ENCODE assay signal across 37 cellular contexts in genomic region chr10:65684896-65685295, GRCh38.
"Had no signal": no experiment of that assay in that cellular context is flagged by ENCODE, and none has a peak within 500 bp of the region (broad histone marks: within the 10 kb centered on the region; RNA-seq: fewer than 3 reads in every experiment).

No MANE protein-coding gene starts in this region.

- H3K9me3 ChIP-seq: adrenal gland, body of pancreas, breast epithelium had no signal

- FAIRE-seq: astrocyte, TTC549 had no signal

- H3K4me3 Mint-ChIP-seq: activated B cell treated with CpG ODN at 0.5 μM for 24 hours; activated CD4-positive, alpha-beta memory T cell treated with anti-CD3 and anti-CD28 coated beads for 36 hours; activated CD4-positive, alpha-beta T cell treated with anti-CD3 and anti-CD28 coated beads, Interleukin-2, amount 10 ng/mL, durations not matched to agents 24 days and 14 days; activated CD8-positive, alpha-beta T cell treated with anti-CD3 and anti-CD28 coated beads for 36 hours; activated naive CD4-positive, alpha-beta T cell treated with anti-CD3 and anti-CD28 coated beads for 36 hours; activated naive CD8-positive, alpha-beta T cell treated with anti-CD3 and anti-CD28 coated beads for 36 hours; activated T-cell treated with anti-CD3 and anti-CD28 coated beads, Interleukin-2, amount 50 U/mL, for 4 hours; activated T-cell treated with anti-CD3 and anti-CD28 coated beads, Interleukin-2, amount 50 U/mL, for 72 hours; activated T-helper 1 cell treated with anti-CD3 and anti-CD28 coated beads, Interleukin-12 subunit alpha, Interleukin-12 subunit beta, Interleukin-2, Interleukin-4 antibody, amounts not matched to agents 30 ng/mL and 10 ng/mL and 1 ng/mL, durations not matched to agents 14 hours and 24 hours and 36 hours; activated T-helper 17 cell treated with anti-CD3 and anti-CD28 coated beads, Interleukin-2, amount 50 U/mL, for 72 hours; T-helper 1 cell treated with Interleukin-12 subunit alpha and Interleukin-12 subunit beta and Interleukin-4 antibody, amounts not matched to agents 30 μg/mL and 1 μg/mL, for 36 hours; T-helper 2 cell treated with Interferon-gamma antibody and Interleukin-4, amounts not matched to agents 5 μg/mL and 100 μg/mL, for 36 hours had no signal

- DNase-seq: activated B cell treated with CpG ODN at 0.5 μM for 24 hours; activated CD4-positive, alpha-beta memory T cell treated with anti-CD3 and anti-CD28 coated beads for 36 hours; activated CD4-positive, alpha-beta T cell treated with anti-CD3 and anti-CD28 coated beads for 4 hours; activated CD4-positive, alpha-beta T cell treated with anti-CD3 and anti-CD28 coated beads, Interleukin-2, amount 10 ng/mL, durations not matched to agents 24 days and 14 days; activated CD4-positive, alpha-beta T cell treated with anti-CD3 and anti-CD28 coated beads, Interleukin-2, amount 50 U/mL, for 1 hour; activated CD4-positive, alpha-beta T cell treated with anti-CD3 and anti-CD28 coated beads, Interleukin-2, amount 50 U/mL, for 4 hours; activated CD4-positive, CD25-positive, alpha-beta regulatory T cell treated with anti-CD3 and anti-CD28 coated beads, Interleukin-2, amount 50 U/mL, for 72 hours; activated CD8-positive, alpha-beta memory T cell treated with anti-CD3 and anti-CD28 coated beads, Interleukin-2, amount 50 U/mL, for 4 hours; activated CD8-positive, alpha-beta T cell treated with anti-CD3 and anti-CD28 coated beads for 36 hours; activated effector memory CD4-positive, alpha-beta T cell treated with anti-CD3 and anti-CD28 coated beads, Interleukin-2, amount 50 U/mL, for 16 hours; activated gamma-delta T cell treated with Interleukin-2 at 50 U/mL for 16 hours; activated naive CD4-positive, alpha-beta T cell; activated naive CD4-positive, alpha-beta T cell treated with anti-CD3 and anti-CD28 coated beads for 36 hours; activated naive CD4-positive, alpha-beta T cell treated with anti-CD3 and anti-CD28 coated beads, Interleukin-2, amount 50 U/mL, for 16 hours; activated naive CD8-positive, alpha-beta T cell treated with anti-CD3 and anti-CD28 coated beads for 36 hours; activated T-cell treated with anti-CD3 and anti-CD28 coated beads for 4 hours; activated T-cell treated with anti-CD3 and anti-CD28 coated beads, Interleukin-2, amount 50 U/mL, for 1 hour; activated T-cell treated with anti-CD3 and anti-CD28 coated beads, Interleukin-2, amount 50 U/mL, for 4 hours; activated T-cell treated with anti-CD3 and anti-CD28 coated beads, Interleukin-2, amount 50 U/mL, for 72 hours; adrenal gland; amniotic stem cell; aorta; body of pancreas; brain microvascular endothelial cell; central memory CD4-positive, alpha-beta T cell; T-helper 1 cell; T-helper 2 cell; T-helper 9 cell had no signal

- H3K27me3 ChIP-seq: adrenal gland, body of pancreas, brain microvascular endothelial cell, breast epithelium had no signal

- H3K4me1 ChIP-seq: adrenal gland, body of pancreas, breast epithelium had no signal

- H3K9me3 Mint-ChIP-seq: activated CD4-positive, alpha-beta T cell treated with anti-CD3 and anti-CD28 coated beads, Interleukin-2, amount 10 ng/mL, durations not matched to agents 24 days and 14 days; activated naive CD4-positive, alpha-beta T cell treated with anti-CD3 and anti-CD28 coated beads for 36 hours; activated T-helper 1 cell treated with anti-CD3 and anti-CD28 coated beads, Interleukin-12 subunit alpha, Interleukin-12 subunit beta, Interleukin-2, Interleukin-4 antibody, amounts not matched to agents 30 ng/mL and 10 ng/mL and 1 ng/mL, durations not matched to agents 14 hours and 24 hours and 36 hours; activated T-helper 17 cell treated with anti-CD3 and anti-CD28 coated beads, Interleukin-2, amount 50 U/mL, for 72 hours had no signal

- H3K27ac ChIP-seq: adrenal gland, body of pancreas, brain microvascular endothelial cell, breast epithelium, VCaP had no signal

- H3K4me1 Mint-ChIP-seq: activated B cell treated with CpG ODN at 0.5 μM for 24 hours; activated CD4-positive, alpha-beta T cell treated with anti-CD3 and anti-CD28 coated beads, Interleukin-2, amount 10 ng/mL, durations not matched to agents 24 days and 14 days; activated naive CD8-positive, alpha-beta T cell treated with anti-CD3 and anti-CD28 coated beads for 36 hours; activated T-helper 17 cell treated with anti-CD3 and anti-CD28 coated beads, Interleukin-2, amount 50 U/mL, for 72 hours had no signal

- ATAC-seq: activated CD8-positive, alpha-beta T cell treated with anti-CD3 and anti-CD28 coated beads for 36 hours; activated naive CD4-positive, alpha-beta T cell treated with anti-CD3 and anti-CD28 coated beads, Interleukin-2, amount 50 U/mL, for 72 hours; activated T-cell treated with anti-CD3 and anti-CD28 coated beads, Interleukin-2, amount 50 U/mL, for 4 hours; activated T-cell treated with anti-CD3 and anti-CD28 coated beads, Interleukin-2, amount 50 U/mL, for 72 hours; activated T-helper 17 cell treated with anti-CD3 and anti-CD28 coated beads, Interleukin-2, amount 50 U/mL, for 72 hours; body of pancreas had no signal

- H3K4me3 ChIP-seq: adrenal gland, body of pancreas, breast epithelium had no signal

- H3K27ac Mint-ChIP-seq: activated B cell treated with CpG ODN at 0.5 μM for 24 hours; activated CD4-positive, alpha-beta memory T cell treated with anti-CD3 and anti-CD28 coated beads for 36 hours; activated CD4-positive, alpha-beta T cell treated with anti-CD3 and anti-CD28 coated beads, Interleukin-2, amount 10 ng/mL, durations not matched to agents 24 days and 14 days; activated CD8-positive, alpha-beta T cell treated with anti-CD3 and anti-CD28 coated beads for 36 hours; activated naive CD4-positive, alpha-beta T cell treated with anti-CD3 and anti-CD28 coated beads for 36 hours; activated naive CD4-positive, alpha-beta T cell treated with anti-CD3 and anti-CD28 coated beads, Interleukin-2, amount 50 U/mL, for 72 hours; activated naive CD8-positive, alpha-beta T cell treated with anti-CD3 and anti-CD28 coated beads for 36 hours; activated T-cell treated with anti-CD3 and anti-CD28 coated beads, Interleukin-2, amount 50 U/mL, for 72 hours; activated T-helper 1 cell treated with anti-CD3 and anti-CD28 coated beads, Interleukin-12 subunit alpha, Interleukin-12 subunit beta, Interleukin-2, Interleukin-4 antibody, amounts not matched to agents 30 ng/mL and 10 ng/mL and 1 ng/mL, durations not matched to agents 14 hours and 24 hours and 36 hours; activated T-helper 17 cell treated with anti-CD3 and anti-CD28 coated beads, Interleukin-2, amount 50 U/mL, for 72 hours; T-helper 1 cell treated with Interleukin-12 subunit alpha and Interleukin-12 subunit beta and Interleukin-4 antibody, amounts not matched to agents 30 μg/mL and 1 μg/mL, for 36 hours; T-helper 2 cell treated with Interferon-gamma antibody and Interleukin-4, amounts not matched to agents 5 μg/mL and 100 μg/mL, for 36 hours had no signal

- H3K36me3 ChIP-seq: adrenal gland, brain microvascular endothelial cell, breast epithelium had no signal

- H3K36me3 Mint-ChIP-seq: activated CD4-positive, alpha-beta memory T cell treated with anti-CD3 and anti-CD28 coated beads for 36 hours; activated naive CD4-positive, alpha-beta T cell treated with anti-CD3 and anti-CD28 coated beads, Interleukin-2, amount 50 U/mL, for 72 hours; activated naive CD8-positive, alpha-beta T cell treated with anti-CD3 and anti-CD28 coated beads for 36 hours had no signal

- H3K27me3 Mint-ChIP-seq: activated B cell treated with CpG ODN at 0.5 μM for 24 hours; activated CD4-positive, alpha-beta memory T cell treated with anti-CD3 and anti-CD28 coated beads for 36 hours; activated CD4-positive, alpha-beta T cell treated with anti-CD3 and anti-CD28 coated beads, Interleukin-2, amount 10 ng/mL, durations not matched to agents 24 days and 14 days; activated CD8-positive, alpha-beta T cell treated with anti-CD3 and anti-CD28 coated beads for 36 hours; activated naive CD8-positive, alpha-beta T cell treated with anti-CD3 and anti-CD28 coated beads for 36 hours; activated T-helper 17 cell treated with anti-CD3 and anti-CD28 coated beads, Interleukin-2, amount 50 U/mL, for 72 hours had no signal
